18 cellular contexts compared by ENCODE assay signal in the genomic region with DNA sequence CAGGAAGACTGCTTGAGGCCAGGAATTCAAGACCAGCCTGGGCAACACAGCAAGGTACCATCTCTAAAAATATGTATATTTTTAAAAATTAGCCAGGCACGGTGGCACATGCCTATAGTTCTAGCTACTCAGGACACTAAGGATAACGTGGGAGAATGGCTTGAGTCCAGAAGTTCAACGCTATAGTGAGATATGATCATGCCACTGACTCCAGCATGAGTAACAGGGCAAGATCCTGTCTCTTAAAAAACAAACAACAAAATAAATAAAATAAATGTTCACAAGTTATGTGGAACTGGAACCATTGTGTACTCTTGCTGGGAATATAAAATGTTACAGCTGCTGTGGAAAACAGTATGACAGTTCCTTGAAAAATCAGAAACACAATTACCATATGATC. TPM values are rescaled to one million over a fixed set of nuclear protein-coding genes. Genes with fewer than 3 reads are reported as not detected.
A peak's percentile ranks its signal among the peaks of the same experiment; 100 is the strongest.
DNase-seq lines count a peak whose midpoint lies in the region; ATAC-seq, FAIRE-seq and TF ChIP-seq lines count a peak whose summit lies in the region.
"Had no signal": no experiment of that assay in that cellular context is flagged by ENCODE, and none has a peak within 500 bp of the region (broad histone marks: within the 10 kb centered on the region; RNA-seq: fewer than 3 reads in every experiment).

No MANE protein-coding gene starts in this region.

- BruUV-seq in HepG2 (replicated peaks; lab: Mats Ljungman, UMichigan), result no TSS peak

- H3K27ac ChIP-seq in HepG2 (ENCODE audit: extremely low read length, insufficient read depth, low read length) (peak overlapping the region; percentile 14), right lobe of liver (no peak overlapping the region), spleen (peak overlapping the region in 3 of 8 donors; percentile 47 to 86 (median 83))
- H3K27ac ChIP-seq: heart left ventricle, ovary had no signal

- intact Hi-C loops in HepG2 (cut with micrococcal nuclease; ENCODE audit: unreplicated experiment), result no loop called here
- intact Hi-C loops in right lobe of liver (cut with DNase I), result no loop called here
- intact Hi-C loops in spleen (cut with DNase I; ENCODE audit: low total_unique reads), result no loop called here

- no peak for TF ChIP-seq EP300 in HepG2 (IDR thresholded peaks at IDR 0.05; ENCODE audit: low read depth in 2 of 2, low read length in 2 of 2)
- TF ChIP-seq EP300 in HepG2 (CRISPR knock-in tag; IDR thresholded peaks at IDR 0.05; ENCODE audit: borderline replicate concordance), result no peak

- no peak for TF ChIP-seq RAD21 in HepG2 (CRISPR knock-in tag; IDR thresholded peaks at IDR 0.05)

- 56% methylated on average over 3 of the region's 3 CpGs for WGBS in HepG2 (ENCODE audit: low lambda C conversion rate)
- 69% methylated on average over 3 of the region's 3 CpGs for WGBS in right lobe of liver (ENCODE audit: insufficient coverage, low coverage, low lambda C conversion rate, missing lambda C conversion rate)
- WGBS in spleen, 5 donors, result 54 to 81% (median 77%) methylated on average over 3 of the region's 3 CpGs

- TF ChIP-seq CTCF in HepG2 (CRISPR knock-in tag; IDR thresholded peaks at IDR 0.05) (no peak), right lobe of liver (IDR thresholded peaks at IDR 0.05) (no peak), spleen (IDR thresholded peaks at IDR 0.05 in 8 of 11, conservative IDR thresholded peaks at IDR 0.05 in 3 of 11) (no peak), D721Med (IDR thresholded peaks at IDR 0.05; ENCODE audit: insufficient read depth, missing control alignments) (no peak)

- H3K79me2 ChIP-seq in HepG2 (ENCODE audit: insufficient read depth, low read length), result peaks cover 95% of the 10 kb centered on the region

- H3K9me3 ChIP-seq in HepG2 (ENCODE audit: low read length) (no peaks in the 10 kb centered on the region), right lobe of liver (no peaks in the 10 kb centered on the region), adipocyte (ENCODE audit: control insufficient read depth, low read length) (no peaks in the 10 kb centered on the region), spleen (no peaks in the 10 kb centered on the region)
- H3K9me3 ChIP-seq: ovary had no signal

- H3K36me3 ChIP-seq in HepG2 (replicated peaks in 1 of 2; ENCODE audit: control insufficient read depth in 1 of 2, insufficient read depth in 2 of 2, low read length in 2 of 2) (peaks cover 2 to 6% of the 10 kb centered on the region in 2 experiments; a peak in 3 of 5 replicates), right lobe of liver (no peaks in the 10 kb centered on the region), adipocyte (ENCODE audit: control insufficient read depth, insufficient read depth, low read length, severe bottlenecking) (no peaks in the 10 kb centered on the region), spleen (peaks cover 0 to 6% (median 0%) of the 10 kb centered on the region in 6 donors)
- H3K36me3 ChIP-seq: ovary had no signal

- H3K4me2 ChIP-seq in HepG2 (ENCODE audit: low read depth, low read length), result no peak overlapping the region

- H3K9ac ChIP-seq in HepG2 (ENCODE audit: insufficient read depth, low read depth, low read length), result no peak overlapping the region
- H3K9ac ChIP-seq in adipocyte (ENCODE audit: low read length), result no peak overlapping the region

- H3K4me1 ChIP-seq in HepG2 (ENCODE audit: insufficient read depth, low read length) (peaks cover 71% of the 10 kb centered on the region), right lobe of liver (peaks cover 0 to 42% (median 10%) of the 10 kb centered on the region in 4 donors), adipocyte (ENCODE audit: control insufficient read depth, insufficient read depth, low read length) (peaks cover 14% of the 10 kb centered on the region), spleen (peaks cover 45 to 99% (median 79%) of the 10 kb centered on the region in 6 donors)

- H2AFZ ChIP-seq in HepG2 (ENCODE audit: low read length), result no peak overlapping the region

- CTCF ChIA-PET in HepG2 (lab: Yijun Ruan, JAX; ENCODE audit: low intra/inter-chr PET ratio, low total read pairs), result no interaction called here

- H3K4me3 ChIP-seq in HepG2 (replicated peaks in 1 of 3; ENCODE audit: insufficient read depth in 1 of 3, low read depth in 2 of 3, low read length in 3 of 3) (no peak overlapping the region), right lobe of liver (no peak overlapping the region), adipocyte (ENCODE audit: low read length) (no peak overlapping the region), spleen (no peak overlapping the region)
- H3K4me3 ChIP-seq: heart left ventricle, ovary had no signal

- POLR2A ChIA-PET in HepG2 (lab: Yijun Ruan, JAX), result no interaction called here

- FAIRE-seq in HepG2 (lab: Jason Lieb, UNC) (no peak), D721Med (lab: Jason Lieb, UNC) (no peak)
- FAIRE-seq: A204.1 had no signal

- H4K20me1 ChIP-seq in HepG2 (ENCODE audit: insufficient read depth, low read length), result peaks cover 53% of the 10 kb centered on the region

- peak; percentile 34 for DNase-seq in HepG2 (ENCODE audit: low spot score)
- DNase-seq in right lobe of liver, result no peak
- DNase-seq in adipocyte (ENCODE audit: low read depth), result peak; percentile 27
- DNase-seq in glomerular endothelial cell (ENCODE audit: extremely low read depth, low read depth, low spot score), result peak; percentile 31
- DNase-seq in NCI-H1694 (lab: John Stamatoyannopoulos, UW), result no peak
- DNase-seq in spleen, result no peak
- no peak for DNase-seq in D721Med (ENCODE audit: insufficient read length, low spot score)
- DNase-seq: activated CD4-positive, alpha-beta T cell treated with anti-CD3 and anti-CD28 coated beads, Interleukin-2, amount 10 ng/mL, durations not matched to agents 7 days and 5 days; activated T-cell treated with anti-CD3 and anti-CD28 coated beads, Interleukin-2, amount 50 U/mL, for 24 hours; COR-L47; heart left ventricle; kidney glomerular epithelial cell; MM.1S; NCI-H2081; ovary; stimulated activated CD4-positive, alpha-beta T cell treated with anti-CD3 and anti-CD28 coated beads, Interleukin-12 subunit alpha, Interleukin-12 subunit beta, amount 100 ng/mL, for 4 hours had no signal

- TF ChIP-seq POLR2A in HepG2 (IDR thresholded peaks at IDR 0.05; ENCODE audit: insufficient read depth in 1 of 2, low read depth in 2 of 2, low read length in 2 of 2) (no peak), right lobe of liver (IDR thresholded peaks at IDR 0.05) (no peak), spleen (IDR thresholded peaks at IDR 0.05) (no peak)

- ATAC-seq in HepG2, result peak; percentile 19; the same call in 1 of the 3 replicates
- no peak for ATAC-seq in right lobe of liver
- no peak for ATAC-seq in GM19467 (IDR thresholded peaks at IDR 0.05; ENCODE audit: unreplicated experiment)
- ATAC-seq: heart left ventricle had no signal

- in situ Hi-C loops in HepG2 (cut with HindIII; ENCODE audit: extremely low pct_ligation_motif_present, low pct_unique_long_range_greater_than_20kb), result loop anchor here (5.0 kb wide), 1 partner anchor 49 kb away; a partner anchor contains a TSS

- H3K27me3 ChIP-seq in HepG2 (ENCODE audit: control insufficient read depth in 1 of 2, insufficient read depth in 2 of 2, low read length in 2 of 2) (no peaks in the 10 kb centered on the region), right lobe of liver (no peaks in the 10 kb centered on the region), adipocyte (replicated peaks; ENCODE audit: control insufficient read depth, insufficient read depth, low read length) (no peaks in the 10 kb centered on the region), spleen (replicated peaks in 1 of 7) (no peaks in the 10 kb centered on the region)
- H3K27me3 ChIP-seq: heart left ventricle, ovary had no signal

TF ChIP-seq in HepG2, 621 proteins besides CTCF, POLR2A, EP300 and RAD21 (continues in another document):
- no peak for TF ChIP-seq CEBPB (IDR thresholded peaks at IDR 0.05; ENCODE audit: borderline replicate concordance, low read depth, low read length)
- no peak for TF ChIP-seq ZSCAN20 (CRISPR knock-in tag; IDR thresholded peaks at IDR 0.05; ENCODE audit: borderline replicate concordance)
- no peak for TF ChIP-seq ZNF619 (CRISPR knock-in tag; IDR thresholded peaks at IDR 0.05)
- no peak for TF ChIP-seq PCBP1 (IDR thresholded peaks at IDR 0.05; ENCODE audit: borderline replicate concordance, low read depth, low read length)

RNA-seq across cellular contexts. Expression of a gene that starts 47.2 kb away (rescaled TPM):
- total RNA-seq in HepG2 (2016; rRNA removed; fragmentation: Illumina TruSeq; extraction: Trizol) (100 and 155 TPM in 2 replicates), right lobe of liver (10 to 100 TPM; 33.3 to 57.1 (median 41.5) TPM), glomerular endothelial cell (68.2 and 94.1 TPM in 2 replicates), spleen (100 to 1,000 TPM; 124 to 222 (median 152) TPM)
- 43.5 and 56.3 TPM in 2 replicates for total RNA-seq in HepG2 (2016; cell fraction: cytosol; rRNA removed; fragmentation: Illumina TruSeq; extraction: Trizol; ENCODE audit: low read depth)
- 93.9 and 148 TPM in 2 replicates for total RNA-seq in HepG2 (2016; cell fraction: insoluble cytoplasmic fraction; rRNA removed; fragmentation: Illumina TruSeq; extraction: Trizol)
- 37.1 and 44.6 TPM in 2 replicates for total RNA-seq in HepG2 (2016; cell fraction: membrane; rRNA removed; fragmentation: Illumina TruSeq; extraction: Trizol)
- total RNA-seq in HepG2 (2016; cell fraction: nucleus; rRNA removed; fragmentation: Illumina TruSeq; extraction: Trizol), result 155 and 174 TPM in 2 replicates
- polyA plus RNA-seq in HepG2 (2011; rRNA removed) (79.9 and 99.2 TPM in 2 replicates), spleen (10 to 100 TPM; 52.1 to 59.8 (median 58.4) TPM)
- polyA plus RNA-seq in HepG2 (2011; cell fraction: cytosol; rRNA removed), result 38.9 and 63.9 TPM in 2 replicates
- polyA plus RNA-seq in HepG2 (2011; cell fraction: nucleus; rRNA removed), result 110 and 113 TPM in 2 replicates
- polyA plus RNA-seq in HepG2 (2012), result 88.4 and 89.7 TPM in 2 replicates
- 4.3 and 5.9 TPM in 2 replicates for polyA plus RNA-seq in HepG2 (2016; cell fraction: cytosol; fragmentation: Illumina TruSeq; extraction: Trizol; ENCODE audit: low read depth)
- 126 and 130 TPM in 2 replicates for polyA plus RNA-seq in HepG2 (2016; cell fraction: insoluble cytoplasmic fraction; fragmentation: Illumina TruSeq; extraction: Trizol; ENCODE audit: low read depth)
- polyA plus RNA-seq in HepG2 (2016; cell fraction: membrane; fragmentation: Illumina TruSeq; extraction: Trizol; ENCODE audit: low read depth), result 13.7 and 17.5 TPM in 2 replicates
- polyA plus RNA-seq in HepG2 (2016; cell fraction: nucleus; fragmentation: Illumina TruSeq; extraction: Trizol; ENCODE audit: insufficient read depth, low read depth), result 191 and 219 TPM in 2 replicates
- 132 and 183 TPM in 2 replicates for polyA minus RNA-seq in HepG2 (2011; rRNA and poly(A)+ RNA removed; ENCODE audit: low replicate concordance)
- polyA minus RNA-seq in HepG2 (2011; cell fraction: cytosol; rRNA and poly(A)+ RNA removed), result 93.0 and 99.9 TPM in 2 replicates
- 468 and 469 TPM in 2 replicates for polyA minus RNA-seq in HepG2 (2011; cell fraction: nucleus; rRNA and poly(A)+ RNA removed)

Comparison
In these comparisons a context has a peak if more than half of its experiments do, and no peak if none do; other contexts are left out.
1. DNase-seq: peak in HepG2 (single experiment), adipocyte (single experiment) and glomerular endothelial cell (single experiment); none in right lobe of liver (0 of 3), NCI-H1694 (single experiment), spleen (single experiment) and D721Med (single experiment).